ENCODE assay signal across 21 cellular contexts in genomic region chr10:58797356-58797755, GRCh38.
DNase-seq lines count a peak whose midpoint lies in the region; TF ChIP-seq lines count a peak whose summit lies in the region.
"Had no signal": no experiment of that assay in that cellular context is flagged by ENCODE, and none has a peak within 500 bp of the region (broad histone marks: within the 10 kb centered on the region; RNA-seq: fewer than 3 reads in every experiment).

No MANE protein-coding gene starts in this region.

- peak; percentile 48 for DNase-seq in AG08395 (ENCODE audit: low spot score)
- peak; percentile 45 for DNase-seq in M059J (ENCODE audit: low read depth)
- DNase-seq in endodermal cell = no peak
- no peak for DNase-seq in mesothelial cell of epicardium (ENCODE audit: low spot score in 2 of 2, unreplicated experiment in 2 of 2)
- no peak for DNase-seq in HUDEP-2 (lab: John Stamatoyannopoulos, UW; ENCODE audit: unreplicated experiment in 76 of 76)
- no peak for DNase-seq in NCI-H1417 treated with DMSO at 0.1 percent for 48 hours (lab: John Stamatoyannopoulos, UW)
- DNase-seq in SIG-M5 treated with dmso at 0.1 percent for 504 hours (lab: John Stamatoyannopoulos, UW; ENCODE audit: unreplicated experiment) = no peak
- DNase-seq in activated naive CD8-positive, alpha-beta T cell treated with anti-CD3 and anti-CD28 coated beads for 36 hours = no peak
- DNase-seq: activated B cell treated with CpG ODN at 0.5 μM for 24 hours; activated CD4-positive, alpha-beta memory T cell treated with anti-CD3 and anti-CD28 coated beads, Interleukin-2, amount 10 ng/mL, durations not matched to agents 7 days and 5 days; cortex of kidney; GDM1; H9; left lung; pancreas; Right ventricle myocardium superior; stimulated activated CD4-positive, alpha-beta T cell treated with anti-CD3 and anti-CD28 coated beads, Interleukin-2, amount 100 ng/mL, for 24 hours; stimulated activated naive CD4-positive, alpha-beta T cell treated with Interleukin-2 at 50 U/mL for 16 hours; upper lobe of left lung had no signal

- H3K9me3 Mint-ChIP-seq in endodermal cell (no peaks in the 10 kb centered on the region), mesothelial cell of epicardium (no peaks in the 10 kb centered on the region)
- no peaks in the 10 kb centered on the region for H3K9me3 Mint-ChIP-seq in activated naive CD8-positive, alpha-beta T cell treated with anti-CD3 and anti-CD28 coated beads for 36 hours
- H3K9me3 Mint-ChIP-seq: activated B cell treated with CpG ODN at 0.5 μM for 24 hours; activated CD4-positive, alpha-beta memory T cell treated with anti-CD3 and anti-CD28 coated beads, Interleukin-2, amount 10 ng/mL, durations not matched to agents 7 days and 5 days had no signal

- no peaks in the 10 kb centered on the region for H3K9me3 ChIP-seq in endodermal cell (ENCODE audit: control insufficient read depth, low read length)
- H3K9me3 ChIP-seq: left lung, pancreas, upper lobe of left lung had no signal

- H3K27ac ChIP-seq in endodermal cell (ENCODE audit: low read depth, low read length) = peak overlapping the region; percentile 84
- H3K27ac ChIP-seq: C4-2B, left lung, pancreas, upper lobe of left lung had no signal

- H3K36me3 Mint-ChIP-seq in endodermal cell (ENCODE audit: low read depth) (no peaks in the 10 kb centered on the region), mesothelial cell of epicardium (peaks cover 4% of the 10 kb centered on the region)
- H3K36me3 Mint-ChIP-seq in activated naive CD8-positive, alpha-beta T cell treated with anti-CD3 and anti-CD28 coated beads for 36 hours = no peaks in the 10 kb centered on the region

- no peak for TF ChIP-seq CTCF in endodermal cell (conservative IDR thresholded peaks at IDR 0.05)
- TF ChIP-seq CTCF in mesothelial cell of epicardium (IDR thresholded peaks at IDR 0.05; ENCODE audit: unreplicated experiment) = no peak

- H3K27ac Mint-ChIP-seq in endodermal cell (no peak overlapping the region), mesothelial cell of epicardium (peak overlapping the region; percentile 13)
- H3K27ac Mint-ChIP-seq in activated naive CD8-positive, alpha-beta T cell treated with anti-CD3 and anti-CD28 coated beads for 36 hours = no peak overlapping the region
- H3K27ac Mint-ChIP-seq: activated B cell treated with CpG ODN at 0.5 μM for 24 hours; activated CD4-positive, alpha-beta memory T cell treated with anti-CD3 and anti-CD28 coated beads, Interleukin-2, amount 10 ng/mL, durations not matched to agents 7 days and 5 days; H9 had no signal

- H3K9ac ChIP-seq in endodermal cell (ENCODE audit: extremely low read depth, low read length, poor library complexity, severe bottlenecking) = no peak overlapping the region

- no peaks in the 10 kb centered on the region for H3K27me3 ChIP-seq in endodermal cell (ENCODE audit: control insufficient read depth, insufficient read depth, low read length, poor library complexity, severe bottlenecking)
- H3K27me3 ChIP-seq: left lung, pancreas, upper lobe of left lung had no signal

- no peaks in the 10 kb centered on the region for H3K36me3 ChIP-seq in endodermal cell (ENCODE audit: control insufficient read depth, insufficient read depth, low read length)
- H3K36me3 ChIP-seq: left lung had no signal

- H3K4me1 Mint-ChIP-seq in endodermal cell (no peaks in the 10 kb centered on the region), mesothelial cell of epicardium (peaks cover 29% of the 10 kb centered on the region)
- H3K4me1 Mint-ChIP-seq in activated naive CD8-positive, alpha-beta T cell treated with anti-CD3 and anti-CD28 coated beads for 36 hours = no peaks in the 10 kb centered on the region
- H3K4me1 Mint-ChIP-seq: activated B cell treated with CpG ODN at 0.5 μM for 24 hours; activated CD4-positive, alpha-beta memory T cell treated with anti-CD3 and anti-CD28 coated beads, Interleukin-2, amount 10 ng/mL, durations not matched to agents 7 days and 5 days had no signal

- H3K4me1 ChIP-seq in endodermal cell (ENCODE audit: control insufficient read depth, insufficient read depth, low read length) = no peaks in the 10 kb centered on the region
- H3K4me1 ChIP-seq: left lung, pancreas, upper lobe of left lung had no signal

- H3K4me3 Mint-ChIP-seq in endodermal cell (no peak overlapping the region), mesothelial cell of epicardium (no peak overlapping the region)
- H3K4me3 Mint-ChIP-seq in activated naive CD8-positive, alpha-beta T cell treated with anti-CD3 and anti-CD28 coated beads for 36 hours = no peak overlapping the region
- H3K4me3 Mint-ChIP-seq: activated B cell treated with CpG ODN at 0.5 μM for 24 hours; activated CD4-positive, alpha-beta memory T cell treated with anti-CD3 and anti-CD28 coated beads, Interleukin-2, amount 10 ng/mL, durations not matched to agents 7 days and 5 days; H9 had no signal

- H3K27me3 Mint-ChIP-seq in endodermal cell (ENCODE audit: insufficient read depth) = no peaks in the 10 kb centered on the region
- H3K27me3 Mint-ChIP-seq in mesothelial cell of epicardium (ENCODE audit: low read depth) = no peaks in the 10 kb centered on the region
- no peaks in the 10 kb centered on the region for H3K27me3 Mint-ChIP-seq in activated naive CD8-positive, alpha-beta T cell treated with anti-CD3 and anti-CD28 coated beads for 36 hours
- H3K27me3 Mint-ChIP-seq: activated B cell treated with CpG ODN at 0.5 μM for 24 hours had no signal

- H3K4me3 ChIP-seq in endodermal cell (ENCODE audit: low read length) = no peak overlapping the region
- H3K4me3 ChIP-seq: GM12878, left lung, pancreas, upper lobe of left lung had no signal

Comparison
In these comparisons a context has a peak if more than half of its experiments do, and no peak if none do; other contexts are left out.
1. DNase-seq: peak in AG08395 (single experiment) and M059J (single experiment); none in endodermal cell (single experiment), mesothelial cell of epicardium (0 of 2), HUDEP-2 (0 of 76), NCI-H1417 treated with DMSO at 0.1 percent for 48 hours (single experiment), SIG-M5 treated with dmso at 0.1 percent for 504 hours (single experiment) and activated naive CD8-positive, alpha-beta T cell treated with anti-CD3 and anti-CD28 coated beads for 36 hours (single experiment).